8 cellular contexts compared by ENCODE assay signal in the genomic region with DNA sequence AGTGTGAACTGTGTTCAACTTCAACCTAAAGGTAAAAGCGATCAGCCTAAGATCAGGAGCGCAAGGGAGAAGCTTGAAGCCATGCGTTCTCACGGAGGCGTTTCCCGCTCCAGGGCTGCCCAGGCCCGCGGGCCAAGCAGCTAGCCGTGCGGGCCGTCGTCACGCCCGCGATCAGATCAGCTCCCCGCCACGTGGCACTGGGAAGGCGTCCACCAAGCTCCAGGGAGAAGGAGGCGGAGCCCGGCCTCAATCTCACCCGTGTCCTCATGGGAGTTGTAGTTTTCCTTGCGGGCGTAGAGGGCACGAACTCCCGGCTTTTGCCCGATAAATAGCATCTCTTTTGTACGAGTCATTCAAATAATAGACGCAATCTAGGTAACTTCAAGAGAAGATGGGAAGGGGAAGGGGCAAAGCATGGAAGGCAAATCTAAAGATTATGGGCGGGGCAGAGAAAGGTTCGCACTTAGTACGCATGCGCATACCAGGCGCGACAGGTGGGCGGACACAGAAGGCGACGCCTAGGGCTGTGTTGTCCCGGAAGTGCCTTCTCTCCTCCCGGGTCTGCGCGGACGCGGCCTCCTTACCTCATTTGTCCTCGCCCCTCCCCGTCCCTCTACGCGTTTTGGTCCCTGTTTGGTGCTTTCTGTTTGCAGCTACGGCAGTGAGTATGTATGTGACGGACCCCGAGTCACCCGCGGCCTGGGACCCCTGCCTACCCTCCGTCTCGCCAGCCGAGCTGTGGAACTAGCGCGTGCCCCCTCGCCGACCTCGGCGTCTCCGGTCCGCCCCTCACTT. TPM values are rescaled to one million over a fixed set of nuclear protein-coding genes. Genes with fewer than 3 reads are reported as not detected.
DNase-seq lines count a peak whose midpoint lies in the region; ATAC-seq and TF ChIP-seq lines count a peak whose summit lies in the region.

No MANE protein-coding gene starts in this region.

- H3K4me1 Mint-ChIP-seq in activated naive CD8-positive, alpha-beta T cell treated with anti-CD3 and anti-CD28 coated beads, Interleukin-2, amount 10 ng/mL, durations not matched to agents 7 days and 5 days, result peaks cover 29% of the 10 kb centered on the region

- peak overlapping the region; percentile 95 for H3K27ac Mint-ChIP-seq in activated naive CD8-positive, alpha-beta T cell treated with anti-CD3 and anti-CD28 coated beads, Interleukin-2, amount 10 ng/mL, durations not matched to agents 7 days and 5 days

- H2AFZ ChIP-seq in osteoblast (ENCODE audit: low read length), result peak overlapping the region; percentile 91

- peak; percentile 92 for ATAC-seq in HG02642 (IDR thresholded peaks at IDR 0.05; ENCODE audit: poor library complexity, unreplicated experiment)
- peak; percentile 97 for ATAC-seq in activated naive CD8-positive, alpha-beta T cell treated with anti-CD3 and anti-CD28 coated beads, Interleukin-2, amount 10 ng/mL, durations not matched to agents 7 days and 5 days (ENCODE audit: low read depth)
- peak; percentile 98 for ATAC-seq in thoracic aorta (ENCODE audit: insufficient number of reproducible peaks, low FRiP score, low read depth)

- no peaks in the 10 kb centered on the region for H3K9me3 Mint-ChIP-seq in activated naive CD8-positive, alpha-beta T cell treated with anti-CD3 and anti-CD28 coated beads, Interleukin-2, amount 10 ng/mL, durations not matched to agents 7 days and 5 days

- H3K36me3 Mint-ChIP-seq in activated naive CD8-positive, alpha-beta T cell treated with anti-CD3 and anti-CD28 coated beads, Interleukin-2, amount 10 ng/mL, durations not matched to agents 7 days and 5 days, result peaks cover 14% of the 10 kb centered on the region

- H3K4me1 ChIP-seq in osteoblast (ENCODE audit: insufficient read depth, low read length), result peaks cover 4% of the 10 kb centered on the region
- H3K4me1 ChIP-seq in thoracic aorta (ENCODE audit: control insufficient read depth in 1 of 2, low read depth in 2 of 2), result peaks cover 7 to 37% of the 10 kb centered on the region in 2 donors

- peaks cover 46% of the 10 kb centered on the region for H3K79me2 ChIP-seq in osteoblast (ENCODE audit: insufficient read depth, low read length)

- H3K4me3 ChIP-seq in osteoblast (ENCODE audit: insufficient read depth, low read length) (peak overlapping the region; percentile 98), thoracic aorta (peak overlapping the region; percentile 94)

- peaks cover 21% of the 10 kb centered on the region for H4K20me1 ChIP-seq in osteoblast (ENCODE audit: insufficient read depth, low read length)

- no peaks in the 10 kb centered on the region for H3K9me3 ChIP-seq in osteoblast (ENCODE audit: low read depth, low read length)
- H3K9me3 ChIP-seq in thoracic aorta, result no peaks in the 10 kb centered on the region

- no peaks in the 10 kb centered on the region for H3K27me3 Mint-ChIP-seq in activated naive CD8-positive, alpha-beta T cell treated with anti-CD3 and anti-CD28 coated beads, Interleukin-2, amount 10 ng/mL, durations not matched to agents 7 days and 5 days

- H3K27ac ChIP-seq in osteoblast (ENCODE audit: low read depth, low read length), result peak overlapping the region; percentile 57
- peak overlapping the region; percentile 87 to 89 for H3K27ac ChIP-seq in thoracic aorta

- H3K27me3 ChIP-seq in osteoblast (ENCODE audit: insufficient read depth, low read length), result no peaks in the 10 kb centered on the region
- no peaks in the 10 kb centered on the region for H3K27me3 ChIP-seq in thoracic aorta (replicated peaks; ENCODE audit: insufficient read depth)

- no peak for TF ChIP-seq CTCF in GM10266 (IDR thresholded peaks at IDR 0.05; ENCODE audit: control insufficient read depth, insufficient read depth, low read depth, missing control alignments)
- no peak for TF ChIP-seq CTCF in osteoblast (IDR thresholded peaks at IDR 0.05; ENCODE audit: extremely low read depth, low read depth, low read length)
- TF ChIP-seq CTCF in thoracic aorta (IDR thresholded peaks at IDR 0.05), result no peak

- H3K4me3 Mint-ChIP-seq in activated naive CD8-positive, alpha-beta T cell treated with anti-CD3 and anti-CD28 coated beads, Interleukin-2, amount 10 ng/mL, durations not matched to agents 7 days and 5 days, result peak overlapping the region; percentile 91

- H3K4me2 ChIP-seq in osteoblast (ENCODE audit: insufficient read depth, low read length), result peak overlapping the region; percentile 70

- peak; percentile 93 for DNase-seq in GM10266 (ENCODE audit: extremely low spot score)
- DNase-seq in NCI-H1105 treated with DMSO at 0.1 percent for 48 hours (lab: John Stamatoyannopoulos, UW), result peak; percentile 95
- DNase-seq in SKM-1 treated with dmso at 0.1 percent for 144 hours (lab: John Stamatoyannopoulos, UW; ENCODE audit: unreplicated experiment), result peak; percentile 93
- peak; percentile 84 for DNase-seq in activated naive CD8-positive, alpha-beta T cell treated with anti-CD3 and anti-CD28 coated beads, Interleukin-2, amount 10 ng/mL, durations not matched to agents 7 days and 5 days
- DNase-seq in head of caudate nucleus, result peak; percentile 88 to 97 (median 93)
- DNase-seq in osteoblast (ENCODE audit: insufficient read length, low spot score, missing footprints), result peak; percentile 94
- DNase-seq in thoracic aorta (ENCODE audit: low spot score), result peak; percentile 78

- H3K36me3 ChIP-seq in osteoblast (ENCODE audit: insufficient read depth, low read length), result no peaks in the 10 kb centered on the region
- no peaks in the 10 kb centered on the region for H3K36me3 ChIP-seq in thoracic aorta

- intact Hi-C loops in head of caudate nucleus (cut with DNase I), result loop anchor here (1.0 kb wide), 1 partner anchor 41 kb away; a partner anchor contains a TSS

- POLR2A ChIA-PET in activated naive CD8-positive, alpha-beta T cell treated with anti-CD3 and anti-CD28 coated beads, Interleukin-2, amount 10 ng/mL, durations not matched to agents 7 days and 5 days (lab: Charles Lee), result interaction anchor here (0.5 to 5.6 kb wide), 6 partner anchors 40 to 225 kb away, joined by 3 to 46 read pairs (median 4); a partner anchor contains a TSS

RNA-seq across cellular contexts. Expression of a gene that starts 40.8 kb away (rescaled TPM):
- total RNA-seq in activated naive CD8-positive, alpha-beta T cell treated with anti-CD3 and anti-CD28 coated beads, Interleukin-2, amount 10 ng/mL, durations not matched to agents 7 days and 5 days, result 10 to 100 TPM; 32.8 to 33.5 TPM
- total RNA-seq in osteoblast (31.5 and 32.6 TPM in 2 replicates), thoracic aorta (10 to 100 TPM; 13.8 to 19.5 TPM)

RNA-seq across cellular contexts. Expression of a gene that starts 45.5 kb away (rescaled TPM):
- 1 to 10 TPM in 1 of 2 experiments, under 1 TPM in 1; 0.89 to 1.1 TPM for total RNA-seq in activated naive CD8-positive, alpha-beta T cell treated with anti-CD3 and anti-CD28 coated beads, Interleukin-2, amount 10 ng/mL, durations not matched to agents 7 days and 5 days
- total RNA-seq in osteoblast (under 0.01 TPM in 1 of 2 replicates, not detected in the other), thoracic aorta (under 1 TPM in 1 of 2 donors, not detected in 1; 0.21 TPM)

Comparison
In these comparisons a context has a peak if more than half of its experiments do, and no peak if none do; other contexts are left out.
1. Peak in every context shown above with its lines: DNase-seq, ATAC-seq, H3K4me3 ChIP-seq and H3K27ac ChIP-seq.